Comparison of ENCODE assay signal across 8 cellular contexts in the genomic region with DNA sequence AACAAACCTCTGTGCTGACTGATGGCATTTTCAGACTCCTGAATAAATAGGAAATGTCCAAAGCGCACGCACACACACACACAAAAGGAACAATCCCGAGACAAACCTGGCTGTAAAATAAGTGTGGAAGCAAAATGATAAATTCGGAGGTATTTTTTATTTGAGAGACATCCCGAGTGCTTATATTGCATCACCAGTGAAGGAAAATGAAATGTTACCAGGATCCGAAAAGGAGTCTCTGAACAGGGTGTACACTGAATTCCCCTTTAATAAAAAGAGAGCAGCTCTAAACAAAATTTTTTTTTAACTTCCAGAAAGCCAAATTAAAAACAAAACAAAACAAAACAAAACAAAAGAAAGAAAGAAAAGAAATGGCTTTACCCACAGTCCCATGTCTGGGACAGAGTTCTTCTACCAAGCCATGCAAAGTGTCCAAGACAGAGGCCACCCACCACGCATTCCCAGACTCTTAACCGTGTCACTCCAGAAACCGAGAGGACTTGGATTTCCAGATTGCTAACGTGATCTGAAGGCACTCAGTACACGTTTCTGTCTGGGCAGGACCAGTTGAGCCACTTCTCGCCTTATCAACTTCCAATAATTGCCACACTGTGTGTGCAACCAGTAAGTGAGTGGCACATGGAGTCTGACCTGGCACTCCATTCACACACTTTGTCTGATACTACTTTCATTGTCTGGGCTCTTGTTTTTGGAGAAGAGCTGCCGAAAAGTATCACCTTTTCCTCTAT. TPM values are rescaled to one million over a fixed set of nuclear protein-coding genes. Genes with fewer than 3 reads are reported as not detected.
DNase-seq lines count a peak whose midpoint lies in the region; ATAC-seq and TF ChIP-seq lines count a peak whose summit lies in the region.

No MANE protein-coding gene starts in this region.

- H3K4me1 ChIP-seq in colonic mucosa (no peaks in the 10 kb centered on the region), right lobe of liver (peaks cover 0 to 16% (median 2%) of the 10 kb centered on the region in 4 donors), transverse colon (peaks cover 6 to 43% (median 15%) of the 10 kb centered on the region in 4 donors)

- H3K9me3 ChIP-seq in MG63, result peaks cover 9% of the 10 kb centered on the region
- no peaks in the 10 kb centered on the region for H3K9me3 ChIP-seq in colonic mucosa
- no peaks in the 10 kb centered on the region for H3K9me3 ChIP-seq in right lobe of liver
- peaks cover 0 to 1% of the 10 kb centered on the region in 2 donors for H3K9me3 ChIP-seq in transverse colon

- H3K9ac ChIP-seq in colonic mucosa (ENCODE audit: low read depth in 2 of 2, low read length in 2 of 2), result peak overlapping the region in 1 of 2 donors; percentile 81

- H3K36me3 ChIP-seq in MG63 (peaks cover 20% of the 10 kb centered on the region), colonic mucosa (no peaks in the 10 kb centered on the region), right lobe of liver (no peaks in the 10 kb centered on the region), transverse colon (peaks cover 0 to under 1% (median 0%) of the 10 kb centered on the region in 4 donors)

- ATAC-seq in GM21526 (IDR thresholded peaks at IDR 0.05; ENCODE audit: low FRiP score, unreplicated experiment), result peak; percentile 3
- peak; percentile 13 to 36 (median 34) for ATAC-seq in right lobe of liver

- DNase-seq in AG08395 (ENCODE audit: low spot score), result peak; percentile 31
- peak; percentile 28 for DNase-seq in MG63
- peak; percentile 58 for DNase-seq in colonic mucosa
- no peak for DNase-seq in right lobe of liver
- peak; percentile 15 for DNase-seq in transverse colon
- no peak for DNase-seq in activated CD4-positive, alpha-beta T cell treated with anti-CD3 and anti-CD28 coated beads, Interleukin-2, amount 50 U/mL, for 48 hours
- DNase-seq in T-helper 1 cell, result no peak

- TF ChIP-seq POLR2A in right lobe of liver (IDR thresholded peaks at IDR 0.05) (no peak), transverse colon (IDR thresholded peaks at IDR 0.05) (no peak)

- in situ Hi-C loops in transverse colon (cut with MboI; ENCODE audit: low pct_ligation_motif_present in 1 of 4, low pct_unique_long_range_greater_than_20kb in 1 of 4, low sequenced_read_pairs in 3 of 4), result no loop called here

- intact Hi-C loops in colonic mucosa (cut with DNase I), result no loop called here
- intact Hi-C loops in right lobe of liver (cut with DNase I), result no loop called here
- intact Hi-C loops in transverse colon (cut with DNase I; ENCODE audit: low total_unique reads), result no loop called here

- TF ChIP-seq EP300 in transverse colon (IDR thresholded peaks at IDR 0.05; ENCODE audit: low read depth), result no peak

- no peaks in the 10 kb centered on the region for H3K27me3 ChIP-seq in MG63
- H3K27me3 ChIP-seq in colonic mucosa, result no peaks in the 10 kb centered on the region
- H3K27me3 ChIP-seq in right lobe of liver, result no peaks in the 10 kb centered on the region
- no peaks in the 10 kb centered on the region for H3K27me3 ChIP-seq in transverse colon

- WGBS in right lobe of liver (ENCODE audit: insufficient coverage, low coverage, low lambda C conversion rate, missing lambda C conversion rate), result 26% methylated on average over 13 of the region's 13 CpGs
- 62 to 71% methylated on average over 9 to 13 of the region's 13 CpGs for whole genome bisulfite sequencing in transverse colon (ENCODE audit: low coverage in 1 of 2), 2 donors

- H3K4me3 ChIP-seq in MG63 (peak overlapping the region; percentile 75), colonic mucosa (peak overlapping the region; percentile 70), right lobe of liver (peak overlapping the region; percentile 72 to 76 (median 75)), transverse colon (peak overlapping the region; percentile 45 to 66 (median 54))

- TF ChIP-seq CTCF in colonic mucosa (IDR thresholded peaks at IDR 0.05), result no peak
- TF ChIP-seq CTCF in right lobe of liver (IDR thresholded peaks at IDR 0.05), result no peak
- no peak for TF ChIP-seq CTCF in transverse colon (IDR thresholded peaks at IDR 0.05)

- H3K27ac ChIP-seq in colonic mucosa (peak overlapping the region; percentile 58), right lobe of liver (peak overlapping the region; percentile 49 to 73 (median 60)), transverse colon (peak overlapping the region; percentile 62 to 84 (median 81))

RNA-seq across cellular contexts. Expression of gene ME1, which starts 0.8 kb away (rescaled TPM):
- 10.4 and 16.3 TPM in 2 replicates for total RNA-seq in MG63 (2014; rRNA removed; shearing (Covaris generic); ENCODE audit: low replicate concordance)
- total RNA-seq in colonic mucosa (10 to 100 TPM; 11.0 to 11.4 TPM), right lobe of liver (10 to 100 TPM; 10.1 to 18.2 (median 13.3) TPM), transverse colon (10 to 100 TPM in 1 of 4 donors, 1 to 10 TPM in 3; 1.9 to 36.6 (median 6.0) TPM)

Comparison
In these comparisons a context has a peak if more than half of its experiments do, and no peak if none do; other contexts are left out.
1. DNase-seq: peak in AG08395 (single experiment), MG63 (single experiment), colonic mucosa (single experiment) and transverse colon (single experiment); none in right lobe of liver (0 of 3), activated CD4-positive, alpha-beta T cell treated with anti-CD3 and anti-CD28 coated beads, Interleukin-2, amount 50 U/mL, for 48 hours (0 of 2) and T-helper 1 cell (0 of 5).
2. Peak in every context shown above with its lines, with median percentiles within 50 percentile points of each other: H3K4me3 ChIP-seq and H3K27ac ChIP-seq.